In the genomic region with DNA sequence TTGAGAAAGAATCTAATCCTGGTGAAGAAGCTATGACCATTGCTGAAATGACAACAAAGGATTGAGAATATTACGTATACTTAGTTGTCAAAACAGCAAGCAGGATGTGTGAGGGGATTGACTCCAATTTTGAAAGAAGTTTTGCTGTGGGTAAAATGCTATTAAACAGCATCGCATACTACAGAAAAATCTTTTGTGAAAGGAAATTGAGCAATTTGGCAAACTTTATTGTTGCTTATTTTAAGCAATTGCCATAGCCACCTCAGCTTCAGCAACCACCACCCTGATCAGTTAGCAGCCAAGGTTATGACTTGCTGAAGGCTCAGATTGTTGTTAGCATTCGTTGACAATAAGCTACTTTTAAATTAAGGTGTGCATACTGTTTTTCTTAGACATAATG, we compare ENCODE assay signal across 19 cellular contexts. TPM values are rescaled to one million over a fixed set of nuclear protein-coding genes. Genes with fewer than 3 reads are reported as not detected.
DNase-seq lines count a peak whose midpoint lies in the region; ATAC-seq and TF ChIP-seq lines count a peak whose summit lies in the region.
"Had no signal": no experiment of that assay in that cellular context is flagged by ENCODE, and none has a peak within 500 bp of the region (broad histone marks: within the 10 kb centered on the region; RNA-seq: fewer than 3 reads in every experiment).

No MANE protein-coding gene starts in this region.

- H3K4me1 ChIP-seq in adipocyte (ENCODE audit: control insufficient read depth, insufficient read depth, low read length), result peaks cover 41% of the 10 kb centered on the region
- H3K4me1 ChIP-seq in gastroesophageal sphincter, result no peaks in the 10 kb centered on the region
- H3K4me1 ChIP-seq in left lung, result no peaks in the 10 kb centered on the region
- H3K4me1 ChIP-seq in body of pancreas, result no peaks in the 10 kb centered on the region
- H3K4me1 ChIP-seq: A549, BLaER1 had no signal

- H3K27me3 ChIP-seq in adipocyte (replicated peaks; ENCODE audit: control insufficient read depth, insufficient read depth, low read length) (no peaks in the 10 kb centered on the region), gastroesophageal sphincter (no peaks in the 10 kb centered on the region), left lung (no peaks in the 10 kb centered on the region), body of pancreas (no peaks in the 10 kb centered on the region)
- H3K27me3 ChIP-seq: BLaER1 had no signal

- no peak for TF ChIP-seq EP300 in gastroesophageal sphincter (IDR thresholded peaks at IDR 0.05)

- no peak for TF ChIP-seq POLR2A in gastroesophageal sphincter (IDR thresholded peaks at IDR 0.05)
- TF ChIP-seq POLR2A in body of pancreas (IDR thresholded peaks at IDR 0.05), result no peak

- peak; percentile 54 for DNase-seq in AG10803 (ENCODE audit: low read depth)
- DNase-seq in adipocyte (ENCODE audit: low read depth), result peak; percentile 16
- DNase-seq in fibroblast of peridontal ligament (ENCODE audit: extremely low read depth), result peak; percentile 20
- no peak for DNase-seq in DMS53 treated with DMSO at 0.1 percent for 48 hours (lab: John Stamatoyannopoulos, UW; ENCODE audit: unreplicated experiment)
- no peak for DNase-seq in left lung
- DNase-seq in body of pancreas, result no peak
- DNase-seq: Calu3; CD4-positive, alpha-beta memory T cell; DND-41; EL; H9; IMR-90 had no signal

- TF ChIP-seq CTCF in AG10803 (conservative IDR thresholded peaks at IDR 0.05; ENCODE audit: low read length), result no peak
- TF ChIP-seq CTCF in gastroesophageal sphincter (IDR thresholded peaks at IDR 0.05), result no peak
- no peak for TF ChIP-seq CTCF in left lung (IDR thresholded peaks at IDR 0.05)
- no peak for TF ChIP-seq CTCF in body of pancreas (IDR thresholded peaks at IDR 0.05)

- peaks cover 12% of the 10 kb centered on the region for H3K36me3 ChIP-seq in adipocyte (ENCODE audit: control insufficient read depth, insufficient read depth, low read length, severe bottlenecking)
- H3K36me3 ChIP-seq in gastroesophageal sphincter, result no peaks in the 10 kb centered on the region
- H3K36me3 ChIP-seq in left lung, result no peaks in the 10 kb centered on the region
- H3K36me3 ChIP-seq in body of pancreas (replicated peaks in 1 of 2; ENCODE audit: insufficient read depth in 1 of 2, low read depth in 2 of 2), result no peaks in the 10 kb centered on the region
- H3K36me3 ChIP-seq: BLaER1 had no signal

- H3K9me3 ChIP-seq in adipocyte (ENCODE audit: control insufficient read depth, low read length) (no peaks in the 10 kb centered on the region), gastroesophageal sphincter (no peaks in the 10 kb centered on the region), left lung (no peaks in the 10 kb centered on the region), body of pancreas (no peaks in the 10 kb centered on the region)
- H3K9me3 ChIP-seq: A549, BLaER1 had no signal

- no peak overlapping the region for H3K4me3 ChIP-seq in AG10803 (ENCODE audit: low read length)
- no peak overlapping the region for H3K4me3 ChIP-seq in adipocyte (ENCODE audit: low read length)
- H3K4me3 ChIP-seq in gastroesophageal sphincter, result no peak overlapping the region
- no peak overlapping the region for H3K4me3 ChIP-seq in left lung
- no peak overlapping the region for H3K4me3 ChIP-seq in body of pancreas
- H3K4me3 ChIP-seq: A549, BLaER1 had no signal

- 71 to 83% methylated on average over 3 of the region's 3 CpGs for WGBS in gastroesophageal sphincter (ENCODE audit: low coverage in 1 of 2), 2 donors
- WGBS in body of pancreas, 2 donors, result 68 to 75% methylated on average over 3 of the region's 3 CpGs

- no peak overlapping the region for H3K9ac ChIP-seq in adipocyte (ENCODE audit: low read length)
- H3K9ac ChIP-seq: BLaER1 had no signal

- ATAC-seq in gastroesophageal sphincter (peak; percentile 22), left lung (no peak), body of pancreas (no peak), GM18502 (IDR thresholded peaks at IDR 0.05; ENCODE audit: poor library complexity, unreplicated experiment) (no peak)
- ATAC-seq: A549 had no signal

- H3K27ac ChIP-seq in gastroesophageal sphincter, result peak overlapping the region in 1 of 4 donors; percentile 14
- H3K27ac ChIP-seq in left lung, result no peak overlapping the region
- H3K27ac ChIP-seq in body of pancreas, result no peak overlapping the region
- H3K27ac ChIP-seq: 22Rv1, A549, BLaER1 had no signal

- intact Hi-C loops in left lung (cut with DNase I) (no loop called here), body of pancreas (cut with DNase I) (no loop called here)

RNA-seq across cellular contexts. Expression of gene ARL14EPL, which starts 22.5 kb away (rescaled TPM):
- total RNA-seq in gastroesophageal sphincter (under 1 TPM in 1 of 4 donors, not detected in 3; 0.15 TPM), left lung (not detected), body of pancreas (not detected)
- total RNA-seq: CD4-positive, alpha-beta memory T cell; G401; H1; H9; IMR-90 had no signal

RNA-seq across cellular contexts. Expression of gene LVRN, which starts 47.5 kb away (rescaled TPM):
- 1 to 10 TPM; 3.0 to 5.5 (median 4.4) TPM for total RNA-seq in gastroesophageal sphincter
- total RNA-seq in left lung, result under 1 TPM; 0.06 to 0.45 TPM
- 1 to 10 TPM in 1 of 2 donors, under 1 TPM in 1; 0.52 to 2.0 TPM for total RNA-seq in body of pancreas
- total RNA-seq: CD4-positive, alpha-beta memory T cell; G401 had no signal

Comparison
In these comparisons a context has a peak if more than half of its experiments do, and no peak if none do; other contexts are left out.
1. DNase-seq: peak in AG10803 (single experiment), adipocyte (single experiment) and fibroblast of peridontal ligament (single experiment); none in DMS53 treated with DMSO at 0.1 percent for 48 hours (single experiment), left lung (0 of 2) and body of pancreas (0 of 4).